Comparison of ENCODE assay signal across 1 cellular context in the genomic region with DNA sequence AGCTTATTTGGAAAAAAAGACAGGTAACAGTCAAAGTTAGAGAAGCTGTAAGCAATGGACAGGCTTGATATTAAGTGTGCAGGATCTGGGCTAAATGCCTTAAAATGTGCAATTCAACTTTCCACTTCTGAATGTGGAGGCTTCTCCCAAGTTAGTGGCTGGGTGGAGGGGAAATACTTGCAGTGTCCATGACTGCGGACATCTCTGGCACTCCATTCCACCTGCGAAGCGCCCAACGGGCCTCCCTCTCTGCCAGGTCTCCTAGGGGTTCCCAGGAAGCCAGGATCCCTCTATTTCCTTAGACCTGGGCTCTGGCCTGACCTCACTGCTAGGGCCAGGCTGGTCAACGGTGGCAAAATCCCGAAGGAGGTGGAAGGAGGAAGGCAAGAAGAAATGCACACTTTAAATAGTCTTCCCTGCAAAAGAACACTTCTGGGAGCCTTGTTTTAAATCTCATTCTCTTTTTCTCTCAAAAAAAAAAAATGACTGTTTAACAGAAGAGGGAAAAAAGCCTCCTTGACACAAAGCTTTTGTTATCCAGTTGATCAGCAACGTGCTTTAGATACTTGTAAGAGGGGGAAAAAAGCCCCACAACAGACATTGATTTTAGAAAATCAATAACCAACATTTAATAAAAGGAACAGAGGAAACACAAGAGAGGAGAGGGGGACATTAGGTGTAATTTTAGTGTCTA.
A peak's percentile ranks its signal among the peaks of the same experiment; 100 is the strongest.
TF ChIP-seq lines count a peak whose summit lies in the region.

No MANE protein-coding gene starts in this region.

TF ChIP-seq in GM23338, 12 proteins besides CTCF, POLR2A, EP300 and RAD21 (continued from another document):
- TF ChIP-seq, protein P1, sequence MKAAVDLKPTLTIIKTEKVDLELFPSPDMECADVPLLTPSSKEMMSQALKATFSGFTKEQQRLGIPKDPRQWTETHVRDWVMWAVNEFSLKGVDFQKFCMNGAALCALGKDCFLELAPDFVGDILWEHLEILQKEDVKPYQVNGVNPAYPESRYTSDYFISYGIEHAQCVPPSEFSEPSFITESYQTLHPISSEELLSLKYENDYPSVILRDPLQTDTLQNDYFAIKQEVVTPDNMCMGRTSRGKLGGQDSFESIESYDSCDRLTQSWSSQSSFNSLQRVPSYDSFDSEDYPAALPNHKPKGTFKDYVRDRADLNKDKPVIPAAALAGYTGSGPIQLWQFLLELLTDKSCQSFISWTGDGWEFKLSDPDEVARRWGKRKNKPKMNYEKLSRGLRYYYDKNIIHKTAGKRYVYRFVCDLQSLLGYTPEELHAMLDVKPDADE (IDR thresholded peaks at IDR 0.05) = no peak
- peak; percentile 25 for TF ChIP-seq EZH2 (IDR thresholded peaks at IDR 0.05; ENCODE audit: low read depth, unreplicated experiment)
